ENCODE assay signal across 21 cellular contexts in the genomic region with DNA sequence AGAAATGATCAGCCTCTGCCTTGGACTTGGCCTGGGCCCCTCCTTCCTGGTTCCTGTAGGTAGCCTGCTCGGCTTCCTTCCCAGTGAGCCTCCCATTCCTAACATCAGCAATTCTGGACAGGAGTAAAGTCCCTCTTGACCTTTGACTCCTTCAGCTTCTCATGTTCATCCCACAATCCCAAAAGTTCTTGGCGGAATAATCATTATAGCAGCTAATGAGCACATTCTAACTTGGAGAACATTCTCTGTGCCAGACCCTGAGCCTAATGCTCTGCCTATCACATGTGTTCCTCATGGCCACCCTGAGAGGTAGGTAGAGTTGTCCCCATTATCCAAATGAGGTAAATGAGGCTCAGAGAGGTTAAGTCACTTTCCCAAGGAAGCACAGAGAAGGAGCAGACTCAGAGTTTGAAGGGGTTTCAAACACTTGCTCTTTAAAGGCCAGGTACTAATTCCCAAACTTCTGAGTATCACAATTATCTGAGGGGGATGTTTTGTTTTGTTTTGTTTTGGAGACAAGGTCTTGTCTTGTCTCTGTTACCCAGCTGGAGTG.
"Had no signal": no experiment of that assay in that cellular context is flagged by ENCODE, and none has a peak within 500 bp of the region (broad histone marks: within the 10 kb centered on the region; RNA-seq: fewer than 3 reads in every experiment).

No MANE protein-coding gene starts in this region.

- H3K9me3 Mint-ChIP-seq: activated CD4-positive, alpha-beta memory T cell treated with anti-CD3 and anti-CD28 coated beads for 36 hours; activated naive CD8-positive, alpha-beta T cell treated with anti-CD3 and anti-CD28 coated beads, Interleukin-2, amount 50 U/mL, for 24 hours; endodermal cell; natural killer cell; T-cell had no signal

- H3K36me3 ChIP-seq: breast epithelium, gastrocnemius medialis, right atrium auricular region, suprapubic skin had no signal

- H3K36me3 Mint-ChIP-seq: activated CD4-positive, alpha-beta memory T cell treated with anti-CD3 and anti-CD28 coated beads for 36 hours; natural killer cell; T-cell had no signal

- H3K4me1 ChIP-seq: breast epithelium, gastrocnemius medialis had no signal

- H3K27ac Mint-ChIP-seq: activated CD4-positive, alpha-beta memory T cell treated with anti-CD3 and anti-CD28 coated beads for 36 hours; activated CD4-positive, alpha-beta T cell treated with anti-CD3 and anti-CD28 coated beads for 36 hours; activated naive CD8-positive, alpha-beta T cell treated with anti-CD3 and anti-CD28 coated beads, Interleukin-2, amount 50 U/mL, for 24 hours; endodermal cell; natural killer cell; T-cell had no signal

- H3K4me3 Mint-ChIP-seq: activated CD4-positive, alpha-beta memory T cell treated with anti-CD3 and anti-CD28 coated beads for 36 hours; activated CD4-positive, alpha-beta T cell treated with anti-CD3 and anti-CD28 coated beads for 36 hours; activated naive CD8-positive, alpha-beta T cell treated with anti-CD3 and anti-CD28 coated beads, Interleukin-2, amount 50 U/mL, for 24 hours; endodermal cell; natural killer cell; T-cell had no signal

- H3K27me3 ChIP-seq: breast epithelium, gastrocnemius medialis, heart right ventricle, right atrium auricular region, suprapubic skin, upper lobe of left lung had no signal

- H3K4me1 Mint-ChIP-seq: activated CD4-positive, alpha-beta T cell treated with anti-CD3 and anti-CD28 coated beads for 36 hours; endodermal cell; natural killer cell had no signal

- H3K4me3 ChIP-seq: breast epithelium, gastrocnemius medialis, heart right ventricle, right atrium auricular region, skin epidermis, suprapubic skin, upper lobe of left lung had no signal

- ATAC-seq: activated CD4-positive, alpha-beta T cell treated with anti-CD3 and anti-CD28 coated beads for 36 hours; activated naive CD8-positive, alpha-beta T cell treated with anti-CD3 and anti-CD28 coated beads, Interleukin-2, amount 50 U/mL, for 24 hours; gastrocnemius medialis; heart right ventricle; natural killer cell; stimulated activated naive CD8-positive, alpha-beta T cell treated with anti-CD3 and anti-CD28 coated beads, Interleukin-15, Interleukin-2, amounts not matched to agents 100 U/mL and 50 U/mL, for 24 hours; T-cell had no signal

- DNase-seq: activated CD4-positive, alpha-beta memory T cell treated with anti-CD3 and anti-CD28 coated beads for 36 hours; activated CD4-positive, alpha-beta T cell treated with anti-CD3 and anti-CD28 coated beads for 36 hours; activated naive CD4-positive, alpha-beta T cell; activated naive CD8-positive, alpha-beta T cell treated with anti-CD3 and anti-CD28 coated beads, Interleukin-2, amount 50 U/mL, for 24 hours; activated T-cell treated with anti-CD3 and anti-CD28 coated beads, Interleukin-2, amount 50 U/mL, for 48 hours; aorta; endodermal cell; gastrocnemius medialis; heart right ventricle; mammary epithelial cell; natural killer cell; nucleus accumbens; stimulated activated CD4-positive, alpha-beta T cell treated with anti-CD3 and anti-CD28 coated beads, Interleukin-4, amount 100 ng/mL, for 4 hours; stimulated activated CD8-positive, alpha-beta memory T cell treated with anti-CD3 and anti-CD28 coated beads, Interleukin-4, amount 100 ng/mL, for 48 hours; stimulated activated naive CD8-positive, alpha-beta T cell treated with anti-CD3 and anti-CD28 coated beads, Interleukin-15, Interleukin-2, amounts not matched to agents 100 U/mL and 50 U/mL, for 24 hours; T-cell; upper lobe of left lung had no signal

- H3K27me3 Mint-ChIP-seq: activated CD4-positive, alpha-beta memory T cell treated with anti-CD3 and anti-CD28 coated beads for 36 hours; activated CD4-positive, alpha-beta T cell treated with anti-CD3 and anti-CD28 coated beads for 36 hours; activated naive CD8-positive, alpha-beta T cell treated with anti-CD3 and anti-CD28 coated beads, Interleukin-2, amount 50 U/mL, for 24 hours; T-cell had no signal

- H3K27ac ChIP-seq: breast epithelium, gastrocnemius medialis, heart right ventricle, right atrium auricular region, suprapubic skin, upper lobe of left lung had no signal

- H3K9me3 ChIP-seq: breast epithelium, gastrocnemius medialis, heart right ventricle, right atrium auricular region, suprapubic skin, upper lobe of left lung had no signal
